Comparison of ENCODE assay signal across 8 cellular contexts in genomic region chr7:18250133-18250532, GRCh38.
"Had no signal": no experiment of that assay in that cellular context is flagged by ENCODE, and none has a peak within 500 bp of the region (broad histone marks: within the 10 kb centered on the region; RNA-seq: fewer than 3 reads in every experiment).

No MANE protein-coding gene starts in this region.

- H3K4me2 ChIP-seq: GM23338, KMS-11 had no signal

- H3K9ac ChIP-seq: KMS-11 had no signal

- H3K4me1 ChIP-seq: HAP-1 had no signal

- DNase-seq: H7, HFFc6, IMR-90, KBM-7 had no signal

- H2AFZ ChIP-seq: GM23338 had no signal

- H3K4me3 ChIP-seq: GM23338, HAP-1 had no signal

- H3K36me3 ChIP-seq: HAP-1 had no signal

- FAIRE-seq: HTR-8/SVneo had no signal

- H3K27ac Mint-ChIP-seq: GM23338, HFFc6 had no signal

- H3K4me1 Mint-ChIP-seq: GM23338 had no signal

- H3K4me3 Mint-ChIP-seq: GM23338, HFFc6 had no signal

- H3K27ac ChIP-seq: KMS-11 had no signal
